In genomic region chr20:47202765-47203667, GRCh38 we compare ENCODE assay signal across 1 cellular context.
TF ChIP-seq lines count a peak whose summit lies in the region.

No MANE protein-coding gene starts in this region.

TF ChIP-seq in IMR-90, 13 proteins besides CTCF, POLR2A, EP300 and RAD21 (continued from another document):
- TF ChIP-seq CEBPB (IDR thresholded peaks at IDR 0.05; ENCODE audit: low read depth, low read length): no peak
- TF ChIP-seq CHD1 (IDR thresholded peaks at IDR 0.05; ENCODE audit: low read depth, low read length): no peak
- no peak for TF ChIP-seq NFE2L2 (IDR thresholded peaks at IDR 0.05; ENCODE audit: low read depth, low read length)
- no peak for TF ChIP-seq ELK1 (IDR thresholded peaks at IDR 0.05; ENCODE audit: borderline replicate concordance, low read depth, low read length)
- no peak for TF ChIP-seq RCOR1 (IDR thresholded peaks at IDR 0.05; ENCODE audit: insufficient replicate concordance, low read length)
- no peak for TF ChIP-seq SMC3 (IDR thresholded peaks at IDR 0.05; ENCODE audit: low read depth, low read length)
- TF ChIP-seq, protein P1, sequence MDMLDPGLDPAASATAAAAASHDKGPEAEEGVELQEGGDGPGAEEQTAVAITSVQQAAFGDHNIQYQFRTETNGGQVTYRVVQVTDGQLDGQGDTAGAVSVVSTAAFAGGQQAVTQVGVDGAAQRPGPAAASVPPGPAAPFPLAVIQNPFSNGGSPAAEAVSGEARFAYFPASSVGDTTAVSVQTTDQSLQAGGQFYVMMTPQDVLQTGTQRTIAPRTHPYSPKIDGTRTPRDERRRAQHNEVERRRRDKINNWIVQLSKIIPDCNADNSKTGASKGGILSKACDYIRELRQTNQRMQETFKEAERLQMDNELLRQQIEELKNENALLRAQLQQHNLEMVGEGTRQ (IDR thresholded peaks at IDR 0.05; ENCODE audit: low read depth, low read length): no peak
- TF ChIP-seq RFX5 (IDR thresholded peaks at IDR 0.05; ENCODE audit: low read depth, low read length): no peak
- no peak for TF ChIP-seq FOS (IDR thresholded peaks at IDR 0.05; ENCODE audit: low read depth, low read length)
